In genomic region chr7:111568419-111568818, GRCh38 we compare ENCODE assay signal across 22 cellular contexts. TPM values are rescaled to one million over a fixed set of nuclear protein-coding genes. Genes with fewer than 3 reads are reported as not detected.
DNase-seq lines count a peak whose midpoint lies in the region; ATAC-seq, FAIRE-seq and TF ChIP-seq lines count a peak whose summit lies in the region.
"Had no signal": no experiment of that assay in that cellular context is flagged by ENCODE, and none has a peak within 500 bp of the region (broad histone marks: within the 10 kb centered on the region; RNA-seq: fewer than 3 reads in every experiment).

No MANE protein-coding gene starts in this region.

- no peaks in the 10 kb centered on the region for H3K4me1 ChIP-seq in H1 (replicated peaks in 1 of 4; ENCODE audit: control insufficient read depth in 3 of 4, insufficient read depth in 4 of 4, low read length in 3 of 4)
- H3K4me1 ChIP-seq: A549 had no signal

- TF ChIP-seq CTCF in H1 (IDR thresholded peaks at IDR 0.05; ENCODE audit: control extremely low read depth in 1 of 3, insufficient read depth in 1 of 3, low read depth in 1 of 3, low read length in 3 of 3), result no peak

- H3K79me1 ChIP-seq in H1 (ENCODE audit: low read depth, low read length), result no peaks in the 10 kb centered on the region; the same call in 1 of the 2 replicates

- no peak overlapping the region for H4K5ac ChIP-seq in H1 (ENCODE audit: insufficient read length, low read depth, low read length)

- no peak overlapping the region for H2BK5ac ChIP-seq in H1 (ENCODE audit: low read depth, low read length)

- no peak overlapping the region for H3K14ac ChIP-seq in H1 (ENCODE audit: insufficient read length)

- H3K23me2 ChIP-seq in H1 (ENCODE audit: low read depth, low read length), result no peaks in the 10 kb centered on the region

- no peak overlapping the region for H3K23ac ChIP-seq in H1 (ENCODE audit: insufficient read length)

- TF ChIP-seq POLR2A in H1 (IDR thresholded peaks at IDR 0.05; ENCODE audit: control extremely low read depth in 1 of 2, low read depth in 2 of 2, low read length in 2 of 2), result no peak

- no peaks in the 10 kb centered on the region for H3K79me2 ChIP-seq in H1 (ENCODE audit: control insufficient read depth in 1 of 2, insufficient read depth in 2 of 2, low read length in 2 of 2)

- no peak overlapping the region for H2BK12ac ChIP-seq in H1 (ENCODE audit: low read depth, low read length)

- no peak for DNase-seq in H1 (ENCODE audit: low read depth in 1 of 2, low spot score in 2 of 2)
- no peak for DNase-seq in cerebellar cortex (ENCODE audit: low spot score)
- no peak for DNase-seq in NCI-H1436 (lab: John Stamatoyannopoulos, UW)
- DNase-seq: C1 segment of cervical spinal cord, DND-41, GDM1, HCEC 1CT, IMR-90, NCI-H1436 treated with DMSO at 0.1 percent for 48 hours, NCI-H2081, NCI-H510A treated with DMSO at 0.1 percent for 48 hours, NCI-H82, Right ventricle myocardium superior, T-helper 9 cell had no signal

- no peak for TF ChIP-seq RAD21 in H1 (IDR thresholded peaks at IDR 0.05 in 1 of 2, conservative IDR thresholded peaks at IDR 0.05 in 1 of 2; ENCODE audit: low read depth in 2 of 2, low read length in 2 of 2)

- no peaks in the 10 kb centered on the region for H3K36me3 ChIP-seq in H1 (ENCODE audit: control insufficient read depth in 2 of 4, insufficient read depth in 4 of 4, low read length in 3 of 4)

- H3K9me3 ChIP-seq in H1 (ENCODE audit: insufficient read depth in 2 of 2, low read depth in 1 of 2, low read length in 1 of 2), result peaks cover 4 to 12% of the 10 kb centered on the region in 2 experiments; a peak in 2 of 4 replicates

- H3K9ac ChIP-seq in H1 (replicated peaks in 1 of 4; ENCODE audit: extremely low read depth in 1 of 4, low read depth in 3 of 4, low read length in 3 of 4), result no peak overlapping the region

- no peak overlapping the region for H3K27ac ChIP-seq in H1 (ENCODE audit: low read depth, low read length)
- H3K27ac ChIP-seq: A549, SK-N-MC had no signal

- H2AFZ ChIP-seq in H1 (ENCODE audit: low read length), result peak overlapping the region; percentile 62; the same call in 1 of the 2 replicates

- no peak overlapping the region for H3K4ac ChIP-seq in H1 (replicated peaks; ENCODE audit: insufficient read length, low read depth, low read length)

- no peak overlapping the region for H4K8ac ChIP-seq in H1 (ENCODE audit: extremely low read depth, insufficient read depth, low read length)

- no peaks in the 10 kb centered on the region for H4K20me1 ChIP-seq in H1 (replicated peaks in 1 of 2; ENCODE audit: control insufficient read depth in 1 of 2, insufficient read depth in 2 of 2, low read length in 2 of 2)

- H3K56ac ChIP-seq in H1 (replicated peaks; ENCODE audit: insufficient read length, low read depth, low read length), result no peak overlapping the region

- CTCF ChIA-PET in H1 (lab: Charles Lee; ENCODE audit: partially characterized antibody), result no interaction called here

- H2BK20ac ChIP-seq in H1 (ENCODE audit: low read length), result no peak overlapping the region

- no peak overlapping the region for H3K4me3 ChIP-seq in H1 (ENCODE audit: extremely low read depth in 1 of 4, insufficient read depth in 2 of 4, low read depth in 3 of 4, low read length in 4 of 4)
- H3K4me3 ChIP-seq: A549, SK-N-MC had no signal

- POLR2A ChIA-PET in H1 (lab: Charles Lee; ENCODE audit: partially characterized antibody), result no interaction called here

- no peak overlapping the region for H3K4me2 ChIP-seq in H1 (ENCODE audit: insufficient read depth in 1 of 2, low read depth in 2 of 2, low read length in 2 of 2)
- H3K4me2 ChIP-seq: A549 had no signal

- no peak overlapping the region for H2BK120ac ChIP-seq in H1 (replicated peaks; ENCODE audit: low read depth, low read length)

- peak; percentile 38 for ATAC-seq in GM18502 (IDR thresholded peaks at IDR 0.05; ENCODE audit: poor library complexity, unreplicated experiment)
- ATAC-seq in GM21723 (IDR thresholded peaks at IDR 0.05; ENCODE audit: unreplicated experiment), result peak; percentile 36
- peak; percentile 28 for ATAC-seq in HG03378 (IDR thresholded peaks at IDR 0.05; ENCODE audit: unreplicated experiment)
- no peak for ATAC-seq in HG03097 (IDR thresholded peaks at IDR 0.05; ENCODE audit: low FRiP score, unreplicated experiment)
- no peak for ATAC-seq in GM21381 (IDR thresholded peaks at IDR 0.05; ENCODE audit: unreplicated experiment)
- ATAC-seq: A549, Panc1 had no signal

- no peak overlapping the region for H3K18ac ChIP-seq in H1 (ENCODE audit: extremely low read depth, low read length)

- H2BK15ac ChIP-seq in H1 (ENCODE audit: low read length), result no peak overlapping the region

- H3K27me3 ChIP-seq in H1 (replicated peaks in 1 of 4; ENCODE audit: control insufficient read depth in 3 of 4, extremely low read depth in 1 of 4, insufficient read depth in 3 of 4, low read length in 3 of 4), result no peaks in the 10 kb centered on the region

- no peak for FAIRE-seq in H1 (lab: Jason Lieb, UNC)
- FAIRE-seq: A549 had no signal

- no peak overlapping the region for H4K91ac ChIP-seq in H1 (replicated peaks; ENCODE audit: insufficient read length, low read length)

- H2AK5ac ChIP-seq in H1 (ENCODE audit: low read depth, low read length), result no peak overlapping the region

- TF ChIP-seq EP300 in H1 (IDR thresholded peaks at IDR 0.05; ENCODE audit: borderline replicate concordance in 1 of 2, low read depth in 2 of 2, low read length in 2 of 2), result no peak

TF ChIP-seq in H1, 55 proteins besides CTCF, POLR2A, EP300 and RAD21 (continues in another document):
- no peak for TF ChIP-seq E2F6 (IDR thresholded peaks at IDR 0.05)
- TF ChIP-seq CHD2 (IDR thresholded peaks at IDR 0.05; ENCODE audit: low read length), result no peak
- TF ChIP-seq SIN3A (conservative IDR thresholded peaks at IDR 0.05 in 1 of 2, IDR thresholded peaks at IDR 0.05 in 1 of 2; ENCODE audit: low read depth in 1 of 2, low read length in 2 of 2), result no peak
- TF ChIP-seq BCL11A (IDR thresholded peaks at IDR 0.05; ENCODE audit: low read depth in 2 of 2, low read length in 2 of 2), result no peak
- no peak for TF ChIP-seq MAX (IDR thresholded peaks at IDR 0.05)
- TF ChIP-seq CBX8 (IDR thresholded peaks at IDR 0.05; ENCODE audit: borderline replicate concordance, low read depth, low read length), result no peak
- TF ChIP-seq NANOG (IDR thresholded peaks at IDR 0.05; ENCODE audit: insufficient read depth, low read depth, low read length, poor library complexity, severe bottlenecking), result no peak
- no peak for TF ChIP-seq PHF8 (conservative IDR thresholded peaks at IDR 0.05; ENCODE audit: low read depth, low read length)
- TF ChIP-seq RFX5 (IDR thresholded peaks at IDR 0.05; ENCODE audit: borderline replicate concordance, low read depth, low read length), result no peak
- TF ChIP-seq SAP30 (IDR thresholded peaks at IDR 0.05; ENCODE audit: insufficient read depth, insufficient replicate concordance, low read length), result no peak

RNA-seq across cellular contexts. Expression of gene IMMP2L, which starts 6.1 kb away (rescaled TPM):
- total RNA-seq in H1 (2021; fragmentation: NEBNext Ultra II Directional; extraction: Animal tissue kit (Norgen Biotek cat#: 25700)), result 10.1 TPM in 2 replicates
- polyA plus RNA-seq in H1 (2011; rRNA removed), result 1.7 and 2.3 TPM in 2 replicates
- polyA plus RNA-seq in H1 (2011; cell fraction: cytosol; rRNA removed), result 2.9 TPM
- 4.4 TPM for polyA plus RNA-seq in H1 (2011; cell fraction: nucleus; rRNA removed)
- polyA plus RNA-seq in H1 (2012, experiment 1 of 2), result 4.5 to 7.7 TPM (median 5.4 TPM) in 4 replicates
- polyA plus RNA-seq in H1 (2012, experiment 2 of 2), result 3.0 TPM
- 8.9 TPM for polyA plus RNA-seq in H1 (2013, experiment 1 of 2)
- 10.2 TPM for polyA plus RNA-seq in H1 (2013, experiment 2 of 2)
- polyA minus RNA-seq in H1 (2011; rRNA and poly(A)+ RNA removed), result 7.0 and 10.3 TPM in 2 replicates
- 4.0 TPM for polyA minus RNA-seq in H1 (2011; cell fraction: cytosol; rRNA and poly(A)+ RNA removed)
- 40.8 TPM for polyA minus RNA-seq in H1 (2011; cell fraction: nucleus; rRNA and poly(A)+ RNA removed)

Comparison
In these comparisons a context has a peak if more than half of its experiments do, and no peak if none do; other contexts are left out.
1. ATAC-seq: peak in GM18502 (single experiment), GM21723 (single experiment) and HG03378 (single experiment); none in HG03097 (single experiment) and GM21381 (single experiment).